ENCODE assay signal across 16 cellular contexts in the genomic region with DNA sequence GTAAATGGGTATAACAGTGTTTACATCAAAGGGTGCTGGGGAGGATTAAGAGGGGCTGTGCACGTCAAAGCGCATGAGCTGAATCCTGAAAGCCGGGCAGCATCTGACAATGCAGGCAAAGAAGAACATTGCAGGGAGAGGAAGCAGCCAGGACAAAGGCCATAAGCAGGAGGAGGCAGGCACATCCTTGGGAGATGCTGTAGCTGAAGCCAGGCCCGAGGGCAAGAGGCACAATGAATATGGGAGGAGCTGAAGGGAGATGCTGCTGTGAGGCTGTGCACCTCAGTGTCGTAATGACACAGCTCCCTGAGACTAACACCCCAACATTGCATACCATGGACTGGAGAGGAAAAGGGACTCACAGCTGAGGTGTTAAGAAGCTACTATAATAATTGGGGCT.
DNase-seq lines count a peak whose midpoint lies in the region; ATAC-seq, FAIRE-seq and TF ChIP-seq lines count a peak whose summit lies in the region.
"Had no signal": no experiment of that assay in that cellular context is flagged by ENCODE, and none has a peak within 500 bp of the region (broad histone marks: within the 10 kb centered on the region; RNA-seq: fewer than 3 reads in every experiment).

No MANE protein-coding gene starts in this region.

- H3K27me3 Mint-ChIP-seq in effector memory CD8-positive, alpha-beta T cell: no peaks in the 10 kb centered on the region
- H3K27me3 Mint-ChIP-seq: CD4-positive, alpha-beta memory T cell had no signal

- H3K56ac ChIP-seq in mesendoderm (ENCODE audit: low read length): peak overlapping the region; percentile 52

- H3K23ac ChIP-seq in mesendoderm (ENCODE audit: low read length): no peak overlapping the region

- TF ChIP-seq POLR2A in esophagus squamous epithelium (IDR thresholded peaks at IDR 0.05): no peak

- no peak overlapping the region for H3K9ac ChIP-seq in mesendoderm (ENCODE audit: low read length)
- no peak overlapping the region for H3K9ac ChIP-seq in mammary epithelial cell (ENCODE audit: insufficient read depth, low read length)

- H2AFZ ChIP-seq in mammary epithelial cell (ENCODE audit: low read depth, low read length): no peak overlapping the region

- H3K4me3 ChIP-seq in H7 (ENCODE audit: insufficient read depth, low read depth, low read length) (no peak overlapping the region), Panc1 (ENCODE audit: low read depth in 2 of 2, low read length in 2 of 2) (no peak overlapping the region), mesendoderm (ENCODE audit: low read length) (no peak overlapping the region), mammary epithelial cell (replicated peaks in 1 of 3; ENCODE audit: insufficient read depth in 1 of 3, low read depth in 2 of 3, low read length in 3 of 3) (no peak overlapping the region), esophagus squamous epithelium (no peak overlapping the region)
- H3K4me3 ChIP-seq: A549, HAP-1 had no signal

- no peak overlapping the region for H3K4ac ChIP-seq in mesendoderm (ENCODE audit: low read depth, low read length)

- no peaks in the 10 kb centered on the region for H4K20me1 ChIP-seq in mammary epithelial cell (ENCODE audit: insufficient read depth, low read length)

- peaks cover 7 to 9% of the 10 kb centered on the region in 2 donors for H3K4me1 Mint-ChIP-seq in effector memory CD8-positive, alpha-beta T cell (ENCODE audit: low read depth in 2 of 2)

- no peak overlapping the region for H3K4me3 Mint-ChIP-seq in effector memory CD8-positive, alpha-beta T cell
- H3K4me3 Mint-ChIP-seq: CD4-positive, alpha-beta memory T cell had no signal

- no peak overlapping the region for H2BK5ac ChIP-seq in mesendoderm (ENCODE audit: low read length)

- no peaks in the 10 kb centered on the region for H3K36me3 Mint-ChIP-seq in effector memory CD8-positive, alpha-beta T cell (ENCODE audit: insufficient read depth)

- FAIRE-seq in urothelium cell line (lab: Jason Lieb, UNC): peak; percentile 46
- FAIRE-seq: A549, G401.6, GM12891 had no signal

- H3K36me3 ChIP-seq in H7 (replicated peaks; ENCODE audit: control insufficient read depth, insufficient read depth, low read length) (no peaks in the 10 kb centered on the region), Panc1 (ENCODE audit: control insufficient read depth, insufficient read depth, low read length) (no peaks in the 10 kb centered on the region; the same call in none of the 2 replicates), mesendoderm (ENCODE audit: control insufficient read depth, insufficient read depth, low read length) (no peaks in the 10 kb centered on the region), mammary epithelial cell (ENCODE audit: insufficient read depth, low read length) (no peaks in the 10 kb centered on the region), esophagus squamous epithelium (peaks cover 0 to 60% (median 0%) of the 10 kb centered on the region in 3 donors)
- H3K36me3 ChIP-seq: HAP-1 had no signal

- H4K8ac ChIP-seq in mesendoderm (ENCODE audit: low read depth, low read length): no peak overlapping the region

- H3K79me2 ChIP-seq in mesendoderm (ENCODE audit: control insufficient read depth, insufficient read depth, low read length): no peaks in the 10 kb centered on the region
- H3K79me2 ChIP-seq in mammary epithelial cell (ENCODE audit: insufficient read depth, low read length): no peaks in the 10 kb centered on the region

- BruUV-seq in Panc1 (replicated peaks; lab: Mats Ljungman, UMichigan): no TSS peak
- no TSS peak for BruUV-seq in mammary epithelial cell (replicated peaks; lab: Mats Ljungman, UMichigan)

- no peak overlapping the region for H2BK120ac ChIP-seq in mesendoderm (ENCODE audit: low read depth, low read length)

- no peaks in the 10 kb centered on the region for H3K9me3 ChIP-seq in Panc1 (ENCODE audit: control insufficient read depth, insufficient read depth, low read depth, low read length)
- no peaks in the 10 kb centered on the region for H3K9me3 ChIP-seq in mammary epithelial cell (replicated peaks; ENCODE audit: insufficient read depth, low read length)
- no peaks in the 10 kb centered on the region for H3K9me3 ChIP-seq in esophagus squamous epithelium
- H3K9me3 ChIP-seq: A549, BE2C, HAP-1 had no signal

- intact Hi-C loops in Panc1 (cut with micrococcal nuclease; ENCODE audit: unreplicated experiment): no loop called here
- intact Hi-C loops in mammary epithelial cell (cut with micrococcal nuclease): no loop called here
- intact Hi-C loops in esophagus squamous epithelium (cut with DNase I): no loop called here

- peak; percentile 47; the same call in 1 of the 2 replicates for ATAC-seq in Panc1
- ATAC-seq in effector memory CD8-positive, alpha-beta T cell (replicated peaks): no peak
- ATAC-seq: A549 had no signal

- POLR2A ChIA-PET in Panc1 (lab: Charles Lee): no interaction called here

- H3K9me3 Mint-ChIP-seq in effector memory CD8-positive, alpha-beta T cell: no peaks in the 10 kb centered on the region
- H3K9me3 Mint-ChIP-seq: CD4-positive, alpha-beta memory T cell had no signal

- no peak overlapping the region for H4K5ac ChIP-seq in mesendoderm (ENCODE audit: low read length)

- no peak overlapping the region for H3K4me2 ChIP-seq in mesendoderm (ENCODE audit: low read length)
- H3K4me2 ChIP-seq in mammary epithelial cell (ENCODE audit: insufficient read depth, low read depth, low read length): no peak overlapping the region
- H3K4me2 ChIP-seq: A549 had no signal

- H3K4me1 ChIP-seq in Panc1 (ENCODE audit: control insufficient read depth, insufficient read depth, low read length) (no peaks in the 10 kb centered on the region), mesendoderm (ENCODE audit: control insufficient read depth, low read depth, low read length) (no peaks in the 10 kb centered on the region), mammary epithelial cell (ENCODE audit: insufficient read depth, low read length) (no peaks in the 10 kb centered on the region), esophagus squamous epithelium (no peaks in the 10 kb centered on the region)
- H3K4me1 ChIP-seq: A549, BE2C had no signal

- TF ChIP-seq CTCF in Panc1 (IDR thresholded peaks at IDR 0.05) (no peak), mammary epithelial cell (conservative IDR thresholded peaks at IDR 0.05 in 1 of 2, IDR thresholded peaks at IDR 0.05 in 1 of 2; ENCODE audit: extremely low read depth in 1 of 2, insufficient read depth in 1 of 2, low read depth in 1 of 2, low read length in 2 of 2) (no peak), esophagus squamous epithelium (IDR thresholded peaks at IDR 0.05) (no peak)

- H3K27ac ChIP-seq in Panc1 (ENCODE audit: low read length) (no peak overlapping the region), mesendoderm (ENCODE audit: low read depth, low read length) (no peak overlapping the region), mammary epithelial cell (ENCODE audit: insufficient read depth, low read depth, low read length) (no peak overlapping the region), esophagus squamous epithelium (no peak overlapping the region)
- H3K27ac ChIP-seq: A549, C4-2B had no signal

- dilution Hi-C loops in mammary epithelial cell (cut with HindIII; ENCODE audit: low sequenced_read_pairs): no loop called here

- no peak overlapping the region for H3K27ac Mint-ChIP-seq in effector memory CD8-positive, alpha-beta T cell
- H3K27ac Mint-ChIP-seq: CD4-positive, alpha-beta memory T cell had no signal

- in situ Hi-C loops in Panc1 (cut with HindIII; ENCODE audit: low pct_unique_long_range_greater_than_20kb, low sequenced_read_pairs): no loop called here
- in situ Hi-C loops in mammary epithelial cell (cut with MboI; ENCODE audit: low sequenced_read_pairs in 2 of 2): no loop called here

- H2AK5ac ChIP-seq in mesendoderm (ENCODE audit: low read length): no peak overlapping the region

- no peak overlapping the region for H3K18ac ChIP-seq in mesendoderm (ENCODE audit: low read length)

- H3K27me3 ChIP-seq in H7 (ENCODE audit: control insufficient read depth, insufficient read depth, low read length) (no peaks in the 10 kb centered on the region), Panc1 (ENCODE audit: control insufficient read depth, insufficient read depth, low read length) (no peaks in the 10 kb centered on the region), mesendoderm (ENCODE audit: insufficient read depth, low read length, poor library complexity) (no peaks in the 10 kb centered on the region), mammary epithelial cell (ENCODE audit: insufficient read depth, low read length) (no peaks in the 10 kb centered on the region), esophagus squamous epithelium (no peaks in the 10 kb centered on the region)
- H3K27me3 ChIP-seq: BE2C had no signal

- DNase-seq in H7 (peak; percentile 18), Panc1 (ENCODE audit: low read depth, low spot score) (no peak), mesendoderm (no peak), urothelium cell line (ENCODE audit: low spot score) (no peak), mammary epithelial cell (no peak), esophagus squamous epithelium (lab: John Stamatoyannopoulos, UW) (no peak)
- DNase-seq in effector memory CD8-positive, alpha-beta T cell: no peak
- DNase-seq: BE2C; CD4-positive, alpha-beta memory T cell; DMS79; GOT3 had no signal

- no CpG with 5 or more reads among the region's 5 CpGs for WGBS in mesendoderm (ENCODE audit: extremely low coverage, insufficient coverage, low lambda C conversion rate)
- WGBS in mammary epithelial cell (ENCODE audit: low coverage, missing lambda C conversion rate): 71% methylated on average over 5 of the region's 5 CpGs
- WGBS in esophagus squamous epithelium, 2 donors: 71 to 83% methylated on average over 5 of the region's 5 CpGs

- CTCF ChIA-PET in Panc1 (lab: Charles Lee) (no interaction called here), mammary epithelial cell (lab: Charles Lee; ENCODE audit: low non-redundant PET) (no interaction called here)

- no peaks in the 10 kb centered on the region for H3K79me1 ChIP-seq in mesendoderm (ENCODE audit: low read length)

- no peak overlapping the region for H2BK15ac ChIP-seq in mesendoderm (replicated peaks; ENCODE audit: low read depth)
